ENCODE assay signal across 9 cellular contexts in genomic region chr20:10357974-10358373, GRCh38.
A peak's percentile ranks its signal among the peaks of the same experiment; 100 is the strongest.
DNase-seq lines count a peak whose midpoint lies in the region; ATAC-seq and TF ChIP-seq lines count a peak whose summit lies in the region.
"Had no signal": no experiment of that assay in that cellular context is flagged by ENCODE, and none has a peak within 500 bp of the region (broad histone marks: within the 10 kb centered on the region; RNA-seq: fewer than 3 reads in every experiment).

No MANE protein-coding gene starts in this region.

- H3K27ac Mint-ChIP-seq in HFFc6 (no peak overlapping the region), immature natural killer cell (no peak overlapping the region), T-cell (no peak overlapping the region)
- no peak overlapping the region for H3K27ac Mint-ChIP-seq in CD4-positive, alpha-beta memory T cell

- H3K9me3 Mint-ChIP-seq in HFFc6, result no peaks in the 10 kb centered on the region
- no peaks in the 10 kb centered on the region for H3K9me3 Mint-ChIP-seq in immature natural killer cell
- no peaks in the 10 kb centered on the region for H3K9me3 Mint-ChIP-seq in T-cell
- H3K9me3 Mint-ChIP-seq in CD4-positive, alpha-beta memory T cell, result peaks cover 0 to 3% (median 0%) of the 10 kb centered on the region in 8 donors

- TF ChIP-seq CTCF in HFFc6 (IDR thresholded peaks at IDR 0.05), result peak; percentile 79
- peak; percentile 20; the same call in 1 of the 2 replicates for TF ChIP-seq CTCF in VCaP (conservative IDR thresholded peaks at IDR 0.05)
- peak in 3 of 7 experiments; percentile 7 to 31 (median 11) for TF ChIP-seq CTCF in body of pancreas (IDR thresholded peaks at IDR 0.05)

- no peak overlapping the region for H3K4me3 ChIP-seq in CD4-positive, alpha-beta memory T cell (ENCODE audit: low read length in 2 of 2)
- no peak overlapping the region for H3K4me3 ChIP-seq in body of pancreas

- TF ChIP-seq POLR2A in body of pancreas (IDR thresholded peaks at IDR 0.05), result no peak

- intact Hi-C loops in CD4-positive, alpha-beta memory T cell (cut with micrococcal nuclease), result loop anchor here (2.0 kb wide), 1 partner anchor 379 kb away; no protein-coding TSS in a partner anchor
- intact Hi-C loops in body of pancreas (cut with DNase I), result no loop called here

- H3K36me3 Mint-ChIP-seq in HFFc6 (ENCODE audit: low read depth), result no peaks in the 10 kb centered on the region; the same call in 1 of the 2 replicates
- H3K36me3 Mint-ChIP-seq in immature natural killer cell, result no peaks in the 10 kb centered on the region
- H3K36me3 Mint-ChIP-seq in T-cell, result no peaks in the 10 kb centered on the region
- no peaks in the 10 kb centered on the region for H3K36me3 Mint-ChIP-seq in CD4-positive, alpha-beta memory T cell

- no peaks in the 10 kb centered on the region for H3K36me3 ChIP-seq in CD4-positive, alpha-beta memory T cell (ENCODE audit: insufficient read depth, low read length)
- H3K36me3 ChIP-seq in body of pancreas (replicated peaks in 1 of 2; ENCODE audit: insufficient read depth in 1 of 2, low read depth in 2 of 2), result no peaks in the 10 kb centered on the region

- no peak for ATAC-seq in T-cell (replicated peaks in 1 of 4)
- no peak for ATAC-seq in body of pancreas

- peaks cover 6% of the 10 kb centered on the region for H3K4me1 ChIP-seq in CD4-positive, alpha-beta memory T cell (ENCODE audit: insufficient read depth, low read length)
- no peaks in the 10 kb centered on the region for H3K4me1 ChIP-seq in body of pancreas

- peaks cover 6% of the 10 kb centered on the region for H3K27me3 Mint-ChIP-seq in HFFc6 (ENCODE audit: insufficient read depth)
- H3K27me3 Mint-ChIP-seq in immature natural killer cell (ENCODE audit: low read depth in 3 of 3), result peaks cover 0 to 6% (median 0%) of the 10 kb centered on the region in 3 donors
- H3K27me3 Mint-ChIP-seq in T-cell, result peaks cover 0 to 4% of the 10 kb centered on the region in 2 donors
- H3K27me3 Mint-ChIP-seq in CD4-positive, alpha-beta memory T cell, result no peaks in the 10 kb centered on the region

- H3K4me3 Mint-ChIP-seq in HFFc6, result no peak overlapping the region
- no peak overlapping the region for H3K4me3 Mint-ChIP-seq in immature natural killer cell
- H3K4me3 Mint-ChIP-seq in T-cell, result no peak overlapping the region
- H3K4me3 Mint-ChIP-seq in CD4-positive, alpha-beta memory T cell, result no peak overlapping the region

- CTCF ChIA-PET in T-cell (lab: Charles Lee), result interaction anchor here in 1 of 2 donors (0.6 kb wide), 2 partner anchors 22 to 52 kb away, joined by 3 to 4 read pairs; no protein-coding TSS in a partner anchor
- CTCF ChIA-PET in CD4-positive, alpha-beta memory T cell (lab: Charles Lee; ENCODE audit: partially characterized antibody), result interaction anchor here (0.7 to 1.5 kb wide), 7 partner anchors 10 to 380 kb away, joined by 3 to 6 read pairs (median 3); no protein-coding TSS in a partner anchor

- H3K4me1 Mint-ChIP-seq in HFFc6 (ENCODE audit: low read depth), result peaks cover 12% of the 10 kb centered on the region
- H3K4me1 Mint-ChIP-seq in immature natural killer cell, result peaks cover 4 to 6% of the 10 kb centered on the region in 2 donors
- H3K4me1 Mint-ChIP-seq in T-cell, result peaks cover 0 to 5% (median 4%) of the 10 kb centered on the region in 3 donors
- peaks cover 3 to 5% (median 4%) of the 10 kb centered on the region in 4 donors for H3K4me1 Mint-ChIP-seq in CD4-positive, alpha-beta memory T cell

- DNase-seq in AML-193 (lab: John Stamatoyannopoulos, UW), result peak; percentile 26 to 32
- no peak for DNase-seq in HFFc6
- peak in 2 of 3 donors; percentile 14 to 30 for DNase-seq in immature natural killer cell
- DNase-seq in T-cell, result no peak
- no peak for DNase-seq in CD4-positive, alpha-beta memory T cell
- no peak for DNase-seq in body of pancreas
- DNase-seq in DMS114 treated with DMSO at 0.1 percent for 48 hours (lab: John Stamatoyannopoulos, UW; ENCODE audit: unreplicated experiment), result no peak
- DNase-seq: activated gamma-delta T cell had no signal

- no peaks in the 10 kb centered on the region for H3K9me3 ChIP-seq in CD4-positive, alpha-beta memory T cell (ENCODE audit: control insufficient read depth in 1 of 2, low read length in 2 of 2)
- H3K9me3 ChIP-seq in body of pancreas, result no peaks in the 10 kb centered on the region

- POLR2A ChIA-PET in T-cell (lab: Charles Lee), result no interaction called here
- POLR2A ChIA-PET in CD4-positive, alpha-beta memory T cell (lab: Charles Lee; ENCODE audit: partially characterized antibody), result no interaction called here

- H3K27me3 ChIP-seq in CD4-positive, alpha-beta memory T cell (ENCODE audit: insufficient read depth, low read length), result no peaks in the 10 kb centered on the region
- H3K27me3 ChIP-seq in body of pancreas, result no peaks in the 10 kb centered on the region

- H3K27ac ChIP-seq in VCaP, result no peak overlapping the region
- H3K27ac ChIP-seq in CD4-positive, alpha-beta memory T cell (ENCODE audit: low read depth, low read length), result no peak overlapping the region
- no peak overlapping the region for H3K27ac ChIP-seq in body of pancreas

Comparison
In these comparisons a context has a peak if more than half of its experiments do, and no peak if none do; other contexts are left out.
1. DNase-seq: peak in AML-193 (2 of 2) and immature natural killer cell (2 of 3); none in HFFc6 (single experiment), T-cell (0 of 34), CD4-positive, alpha-beta memory T cell (0 of 5), body of pancreas (0 of 4) and DMS114 treated with DMSO at 0.1 percent for 48 hours (single experiment).